ENCODE assay signal across 23 cellular contexts in genomic region chr18:58192519-58192918, GRCh38.
"Had no signal": no experiment of that assay in that cellular context is flagged by ENCODE, and none has a peak within 500 bp of the region (broad histone marks: within the 10 kb centered on the region; RNA-seq: fewer than 3 reads in every experiment).

No MANE protein-coding gene starts in this region.

- H3K4me3 ChIP-seq: pancreas, prostate gland, right lobe of liver, sigmoid colon, suprapubic skin, testis, tibial artery, transverse colon, upper lobe of right lung, uterus had no signal

- H3K27ac ChIP-seq: neutrophil, pancreas, prostate gland, right lobe of liver, sigmoid colon, suprapubic skin, testis, tibial artery, transverse colon, upper lobe of right lung, uterus had no signal

- ATAC-seq: naive thymus-derived CD4-positive, alpha-beta T cell; natural killer cell; pancreas; right lobe of liver; stimulated activated effector memory CD8-positive, alpha-beta T cell treated with anti-CD3 and anti-CD28 coated beads, Interleukin-12 subunit alpha, Interleukin-12 subunit beta, amount 100 ng/mL, for 72 hours; stimulated activated naive CD8-positive, alpha-beta T cell treated with anti-CD3 and anti-CD28 coated beads, Interleukin-15, amount 100 ng/mL, for 72 hours; stimulated activated naive CD8-positive, alpha-beta T cell treated with anti-CD3 and anti-CD28 coated beads, Interleukin-15, Interleukin-2, amounts not matched to agents 100 U/mL and 50 U/mL, for 24 hours; upper lobe of right lung had no signal

- H3K36me3 ChIP-seq: neutrophil, pancreas, prostate gland, right lobe of liver, sigmoid colon, suprapubic skin, tibial artery, transverse colon, upper lobe of right lung, uterus had no signal

- DNase-seq: naive thymus-derived CD4-positive, alpha-beta T cell; natural killer cell; pancreas; right lobe of liver; sigmoid colon; small intestine; stimulated activated CD4-positive, alpha-beta T cell treated with anti-CD3 and anti-CD28 coated beads, Interleukin-15, amount 100 ng/mL, for 24 hours; stimulated activated CD4-positive, alpha-beta T cell treated with anti-CD3 and anti-CD28 coated beads, Interleukin-2, amount 100 ng/mL, for 24 hours; stimulated activated CD4-positive, alpha-beta T cell treated with anti-CD3 and anti-CD28 coated beads, Interleukin-2, amount 100 ng/mL, for 48 hours; stimulated activated CD4-positive, alpha-beta T cell treated with anti-CD3 and anti-CD28 coated beads, Interleukin-4, amount 100 ng/mL, for 24 hours; stimulated activated naive CD4-positive, alpha-beta T cell; stimulated activated naive CD8-positive, alpha-beta T cell treated with anti-CD3 and anti-CD28 coated beads, Interleukin-15, amount 100 ng/mL, for 72 hours; stimulated activated naive CD8-positive, alpha-beta T cell treated with anti-CD3 and anti-CD28 coated beads, Interleukin-15, Interleukin-2, amounts not matched to agents 100 U/mL and 50 U/mL, for 24 hours; substantia nigra; testis; tibial artery; transverse colon; upper lobe of right lung; uterus had no signal

- H3K27me3 ChIP-seq: pancreas, right lobe of liver, sigmoid colon, suprapubic skin, testis, transverse colon, uterus had no signal

- H3K4me1 ChIP-seq: uterus had no signal

- H3K9me3 ChIP-seq: neutrophil, pancreas, prostate gland, right lobe of liver, sigmoid colon, suprapubic skin, testis, tibial artery, transverse colon, upper lobe of right lung, uterus had no signal
